Comparison of ENCODE assay signal across 15 cellular contexts in genomic region chrX:118655561-118656246, GRCh38.
DNase-seq lines count a peak whose midpoint lies in the region; ATAC-seq, FAIRE-seq and TF ChIP-seq lines count a peak whose summit lies in the region.
"Had no signal": no experiment of that assay in that cellular context is flagged by ENCODE, and none has a peak within 500 bp of the region (broad histone marks: within the 10 kb centered on the region; RNA-seq: fewer than 3 reads in every experiment).

No MANE protein-coding gene starts in this region.

- peak; percentile 55 for FAIRE-seq in HepG2 (lab: Jason Lieb, UNC)
- FAIRE-seq in HTR-8/SVneo (lab: Jason Lieb, UNC), result no peak

- CTCF ChIA-PET in HepG2 (lab: Yijun Ruan, JAX; ENCODE audit: low intra/inter-chr PET ratio, low total read pairs), result no interaction called here

- no peaks in the 10 kb centered on the region for H3K27me3 ChIP-seq in HepG2 (ENCODE audit: control insufficient read depth in 1 of 2, insufficient read depth in 2 of 2, low read length in 2 of 2)
- H3K27me3 ChIP-seq: BE2C had no signal

- ATAC-seq in HepG2 (no peak), GM19452 (IDR thresholded peaks at IDR 0.05; ENCODE audit: unreplicated experiment) (no peak), esophagus mucosa (no peak)

- H3K27ac ChIP-seq in HepG2 (ENCODE audit: extremely low read length, insufficient read depth, low read length), result no peak overlapping the region
- H3K27ac ChIP-seq: prostate gland, SK-N-MC, VCaP had no signal

- no peak overlapping the region for H3K4me2 ChIP-seq in HepG2 (ENCODE audit: low read depth, low read length)

- no TSS peak for BruUV-seq in HepG2 (replicated peaks; lab: Mats Ljungman, UMichigan)

- DNase-seq in AG10803 (ENCODE audit: low read depth) (peak; percentile 57), HT1080 (ENCODE audit: low read depth) (peak; percentile 80), cardiac fibroblast (ENCODE audit: low read depth in 2 of 2) (peak; percentile 27 to 60), HepG2 (ENCODE audit: low spot score) (peak; percentile 2), NCI-H446 treated with DMSO at 0.1 percent for 48 hours (lab: John Stamatoyannopoulos, UW) (no peak), HTR-8/SVneo (ENCODE audit: insufficient read length, low spot score) (no peak)
- DNase-seq: activated naive CD4-positive, alpha-beta T cell treated with anti-CD3 and anti-CD28 coated beads for 36 hours; BE2C; NCI-H2029 treated with DMSO at 0.1 percent for 48 hours; NK-92 treated with Interleukin-12 subunit alpha and Interleukin-12 subunit beta, amount 100 ng/mL, for 24 hours had no signal

- POLR2A ChIA-PET in HepG2 (lab: Yijun Ruan, JAX), result no interaction called here

- H3K4me1 ChIP-seq in HepG2 (ENCODE audit: insufficient read depth, low read length), result no peaks in the 10 kb centered on the region
- H3K4me1 ChIP-seq: BE2C, prostate gland had no signal

- no peak overlapping the region for H3K4me3 ChIP-seq in AG10803 (ENCODE audit: low read length)
- no peak overlapping the region for H3K4me3 ChIP-seq in cardiac fibroblast (replicated peaks in 1 of 2; ENCODE audit: low read depth in 2 of 2, low read length in 2 of 2)
- H3K4me3 ChIP-seq in HepG2 (replicated peaks in 1 of 3; ENCODE audit: insufficient read depth in 1 of 3, low read depth in 2 of 3, low read length in 3 of 3), result no peak overlapping the region
- H3K4me3 ChIP-seq: prostate gland, SK-N-MC had no signal

- no peak for TF ChIP-seq RAD21 in HepG2 (CRISPR knock-in tag; IDR thresholded peaks at IDR 0.05)

- TF ChIP-seq CTCF in AG10803 (conservative IDR thresholded peaks at IDR 0.05; ENCODE audit: low read length), result no peak
- TF ChIP-seq CTCF in cardiac fibroblast (IDR thresholded peaks at IDR 0.05; ENCODE audit: low read depth, low read length), result no peak
- TF ChIP-seq CTCF in HepG2 (CRISPR knock-in tag; IDR thresholded peaks at IDR 0.05), result no peak

- 58% methylated on average over 4 of the region's 4 CpGs for WGBS in HepG2 (ENCODE audit: low lambda C conversion rate)

- no peak for TF ChIP-seq POLR2A in HepG2 (IDR thresholded peaks at IDR 0.05; ENCODE audit: insufficient read depth in 1 of 2, low read depth in 2 of 2, low read length in 2 of 2)

- TF ChIP-seq EP300 in HepG2 (IDR thresholded peaks at IDR 0.05; ENCODE audit: low read depth in 2 of 2, low read length in 2 of 2), result no peak
- TF ChIP-seq EP300 in HepG2 (CRISPR knock-in tag; IDR thresholded peaks at IDR 0.05; ENCODE audit: borderline replicate concordance), result no peak

- H3K9me3 ChIP-seq in HepG2 (ENCODE audit: low read length), result no peaks in the 10 kb centered on the region
- H3K9me3 ChIP-seq: BE2C, prostate gland had no signal

- no peaks in the 10 kb centered on the region for H3K36me3 ChIP-seq in HepG2 (replicated peaks in 1 of 2; ENCODE audit: control insufficient read depth in 1 of 2, insufficient read depth in 2 of 2, low read length in 2 of 2)
- H3K36me3 ChIP-seq: BE2C, prostate gland had no signal

- no peak overlapping the region for H3K9ac ChIP-seq in HepG2 (ENCODE audit: insufficient read depth, low read depth, low read length)

- H4K20me1 ChIP-seq in HepG2 (ENCODE audit: insufficient read depth, low read length), result no peaks in the 10 kb centered on the region

- H3K79me2 ChIP-seq in HepG2 (ENCODE audit: insufficient read depth, low read length), result no peaks in the 10 kb centered on the region

- intact Hi-C loops in HepG2 (cut with micrococcal nuclease; ENCODE audit: unreplicated experiment), result loop anchor here (2.0 kb wide), 1 partner anchor 75 kb away; no protein-coding TSS in a partner anchor

- H2AFZ ChIP-seq in HepG2 (ENCODE audit: low read length), result no peak overlapping the region

- in situ Hi-C loops in HepG2 (cut with HindIII; ENCODE audit: extremely low pct_ligation_motif_present, low pct_unique_long_range_greater_than_20kb), result no loop called here

TF ChIP-seq in HepG2, 621 proteins besides CTCF, POLR2A, EP300 and RAD21:
- TF ChIP-seq HNRNPL (IDR thresholded peaks at IDR 0.05; ENCODE audit: low read depth, low read length) (no peak), CEBPG (CRISPR knock-in tag; IDR thresholded peaks at IDR 0.05) (no peak), ARNT (IDR thresholded peaks at IDR 0.05) (no peak), DR1 (CRISPR knock-in tag; IDR thresholded peaks at IDR 0.05) (no peak), FOSL2 (CRISPR knock-in tag; IDR thresholded peaks at IDR 0.05) (peak; percentile 25; the same call in 1 of the 2 replicates)
- TF ChIP-seq, protein P1, sequence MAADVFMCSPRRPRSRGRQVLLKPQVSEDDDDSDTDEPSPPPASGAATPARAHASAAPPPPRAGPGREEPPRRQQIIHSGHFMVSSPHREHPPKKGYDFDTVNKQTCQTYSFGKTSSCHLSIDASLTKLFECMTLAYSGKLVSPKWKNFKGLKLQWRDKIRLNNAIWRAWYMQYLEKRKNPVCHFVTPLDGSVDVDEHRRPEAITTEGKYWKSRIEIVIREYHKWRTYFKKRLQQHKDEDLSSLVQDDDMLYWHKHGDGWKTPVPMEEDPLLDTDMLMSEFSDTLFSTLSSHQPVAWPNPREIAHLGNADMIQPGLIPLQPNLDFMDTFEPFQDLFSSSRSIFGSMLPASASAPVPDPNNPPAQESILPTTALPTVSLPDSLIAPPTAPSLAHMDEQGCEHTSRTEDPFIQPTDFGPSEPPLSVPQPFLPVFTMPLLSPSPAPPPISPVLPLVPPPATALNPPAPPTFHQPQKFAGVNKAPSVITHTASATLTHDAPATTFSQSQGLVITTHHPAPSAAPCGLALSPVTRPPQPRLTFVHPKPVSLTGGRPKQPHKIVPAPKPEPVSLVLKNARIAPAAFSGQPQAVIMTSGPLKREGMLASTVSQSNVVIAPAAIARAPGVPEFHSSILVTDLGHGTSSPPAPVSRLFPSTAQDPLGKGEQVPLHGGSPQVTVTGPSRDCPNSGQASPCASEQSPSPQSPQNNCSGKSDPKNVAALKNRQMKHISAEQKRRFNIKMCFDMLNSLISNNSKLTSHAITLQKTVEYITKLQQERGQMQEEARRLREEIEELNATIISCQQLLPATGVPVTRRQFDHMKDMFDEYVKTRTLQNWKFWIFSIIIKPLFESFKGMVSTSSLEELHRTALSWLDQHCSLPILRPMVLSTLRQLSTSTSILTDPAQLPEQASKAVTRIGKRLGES (CRISPR knock-in tag; IDR thresholded peaks at IDR 0.05; ENCODE audit: borderline replicate concordance), result no peak
- TF ChIP-seq, protein P2, sequence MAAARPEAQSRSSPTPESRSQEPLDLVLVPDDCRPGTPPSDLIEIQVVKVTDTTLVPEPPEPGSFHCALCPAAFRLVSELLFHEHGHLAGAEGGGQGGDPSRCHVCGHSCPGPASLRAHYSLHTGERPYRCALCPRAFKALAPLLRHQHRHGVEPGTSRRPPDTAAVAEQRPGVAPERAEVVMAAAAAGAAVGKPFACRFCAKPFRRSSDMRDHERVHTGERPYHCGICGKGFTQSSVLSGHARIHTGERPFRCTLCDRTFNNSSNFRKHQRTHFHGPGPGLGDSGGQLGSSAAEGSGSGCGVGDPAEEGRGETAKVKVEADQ (CRISPR knock-in tag; IDR thresholded peaks at IDR 0.05; ENCODE audit: borderline replicate concordance), result no peak

Comparison
In these comparisons a context has a peak if more than half of its experiments do, and no peak if none do; other contexts are left out.
1. DNase-seq: peak in AG10803 (single experiment), HT1080 (single experiment), cardiac fibroblast (2 of 2) and HepG2 (single experiment); none in NCI-H446 treated with DMSO at 0.1 percent for 48 hours (single experiment) and HTR-8/SVneo (single experiment).